In genomic region chr9:35790025-35790384, GRCh38 we compare ENCODE assay signal across 1 cellular context.
TF ChIP-seq lines count a peak whose summit lies in the region.

No MANE protein-coding gene starts in this region.

TF ChIP-seq in SK-N-SH treated with all-trans-retinoic acid at 6 μM for 48 hours, 23 proteins besides CTCF, POLR2A, EP300 and RAD21 (continued from another document):
- no peak for TF ChIP-seq TSHZ2 (CRISPR knock-in tag; IDR thresholded peaks at IDR 0.05)
- no peak for TF ChIP-seq CSDC2 (CRISPR knock-in tag; IDR thresholded peaks at IDR 0.05)
